Comparison of ENCODE assay signal across 18 cellular contexts in the genomic region with DNA sequence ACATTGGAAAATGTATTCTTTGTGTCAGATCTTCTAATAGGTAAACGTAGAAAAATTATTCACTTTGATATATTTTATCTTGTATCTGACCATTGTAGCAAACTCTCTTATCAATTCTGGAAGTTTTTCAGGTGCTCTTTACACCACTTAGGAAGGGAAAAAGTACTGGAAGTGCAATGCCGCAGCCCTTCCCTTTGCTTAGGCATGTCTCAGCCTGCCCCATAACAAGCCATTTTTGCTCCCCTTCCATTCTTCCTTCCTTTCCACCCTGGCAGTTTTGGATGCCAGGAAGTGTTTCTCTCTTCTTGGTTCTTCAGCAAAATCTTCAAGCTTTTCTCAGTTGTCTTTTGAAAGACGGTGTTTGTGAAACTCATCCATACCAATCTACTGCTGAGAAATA. TPM values are rescaled to one million over a fixed set of nuclear protein-coding genes. Genes with fewer than 3 reads are reported as not detected.
DNase-seq lines count a peak whose midpoint lies in the region; ATAC-seq, FAIRE-seq and TF ChIP-seq lines count a peak whose summit lies in the region.
"Had no signal": no experiment of that assay in that cellular context is flagged by ENCODE, and none has a peak within 500 bp of the region (broad histone marks: within the 10 kb centered on the region; RNA-seq: fewer than 3 reads in every experiment).

No MANE protein-coding gene starts in this region.

- H3K4me1 ChIP-seq in H9 (ENCODE audit: insufficient read depth, low read length): no peaks in the 10 kb centered on the region; the same call in 1 of the 2 replicates
- peaks cover 9% of the 10 kb centered on the region for H3K4me1 ChIP-seq in mammary epithelial cell (ENCODE audit: insufficient read depth, low read length)
- peaks cover 7% of the 10 kb centered on the region for H3K4me1 ChIP-seq in keratinocyte (ENCODE audit: control insufficient read depth, extremely low read depth, insufficient read depth, low read length)
- H3K4me1 ChIP-seq: A549, BE2C had no signal

- no peak for TF ChIP-seq CTCF in H9 (conservative IDR thresholded peaks at IDR 0.05)
- TF ChIP-seq CTCF in mammary epithelial cell (conservative IDR thresholded peaks at IDR 0.05 in 1 of 2, IDR thresholded peaks at IDR 0.05 in 1 of 2; ENCODE audit: extremely low read depth in 1 of 2, insufficient read depth in 1 of 2, low read depth in 1 of 2, low read length in 2 of 2): no peak
- TF ChIP-seq CTCF in keratinocyte (optimal IDR thresholded peaks at IDR 0.05 in 1 of 3, IDR thresholded peaks at IDR 0.05 in 1 of 3, conservative IDR thresholded peaks at IDR 0.05 in 1 of 3; ENCODE audit: extremely low read depth in 1 of 3, insufficient read depth in 2 of 3, low read length in 3 of 3): no peak

- H3K4me1 Mint-ChIP-seq in H9: peaks cover 10 to 14% of the 10 kb centered on the region in 2 experiments
- H3K4me1 Mint-ChIP-seq in stimulated activated naive B cell treated with anti-CD40 and anti-IgM and Interleukin-4, amounts not matched to agents 10 μg/mL and 1 μg/mL and 100 μg/mL, for 72 hours: peaks cover 0 to 5% of the 10 kb centered on the region in 2 donors
- H3K4me1 Mint-ChIP-seq: CD4-positive, alpha-beta memory T cell had no signal

- no peak overlapping the region for H3K56ac ChIP-seq in H9 (ENCODE audit: insufficient read length, low read depth, low read length)

- no peak overlapping the region for H3K4ac ChIP-seq in H9 (ENCODE audit: low read depth, low read length)

- dilution Hi-C loops in mammary epithelial cell (cut with HindIII; ENCODE audit: low sequenced_read_pairs) (no loop called here), keratinocyte (cut with MboI; ENCODE audit: extremely low pct_ligation_motif_present, low sequenced_read_pairs) (no loop called here)

- no peak overlapping the region for H2BK120ac ChIP-seq in H9 (ENCODE audit: low read depth, low read length, poor library complexity, severe bottlenecking)

- no peak overlapping the region for H3K23ac ChIP-seq in H9 (ENCODE audit: insufficient read length, low read depth, low read length)

- H3K79me2 ChIP-seq in H9 (ENCODE audit: insufficient read depth, low read length): no peaks in the 10 kb centered on the region
- H3K79me2 ChIP-seq in mammary epithelial cell (ENCODE audit: insufficient read depth, low read length): no peaks in the 10 kb centered on the region
- no peaks in the 10 kb centered on the region for H3K79me2 ChIP-seq in keratinocyte (ENCODE audit: control insufficient read depth, insufficient read depth, low read length)

- CTCF ChIA-PET in mammary epithelial cell (lab: Charles Lee; ENCODE audit: low non-redundant PET): no interaction called here

- no peaks in the 10 kb centered on the region for H3K36me3 ChIP-seq in mammary epithelial cell (ENCODE audit: insufficient read depth, low read length)
- no peaks in the 10 kb centered on the region for H3K36me3 ChIP-seq in keratinocyte (ENCODE audit: control insufficient read depth in 2 of 2, extremely low read depth in 1 of 2, insufficient read depth in 2 of 2, low read length in 2 of 2)
- H3K36me3 ChIP-seq: BE2C had no signal

- DNase-seq in H9 (no peak), mammary epithelial cell (peak; percentile 3), keratinocyte (ENCODE audit: low read depth, low spot score) (no peak), NCI-H345 treated with DMSO at 0.1 percent for 48 hours (lab: John Stamatoyannopoulos, UW; ENCODE audit: unreplicated experiment) (no peak), RPMI8226 (no peak)
- DNase-seq in stimulated activated naive B cell treated with anti-CD40 and anti-IgM and Interleukin-4, amounts not matched to agents 10 μg/mL and 1 μg/mL and 100 μg/mL, for 72 hours: no peak
- no peak for DNase-seq in stimulated activated CD4-positive, alpha-beta T cell treated with anti-CD3 and anti-CD28 coated beads, Interleukin-4, amount 100 ng/mL, for 4 hours
- DNase-seq: BE2C; CD4-positive, alpha-beta memory T cell; DMS153; DND-41; GDM1 had no signal

- H4K5ac ChIP-seq in H9 (ENCODE audit: insufficient read length, low read depth, low read length): no peak overlapping the region

- H3K4me2 ChIP-seq in H9 (ENCODE audit: insufficient read depth, insufficient read length, low read length) (no peak overlapping the region), mammary epithelial cell (ENCODE audit: insufficient read depth, low read depth, low read length) (peak overlapping the region; percentile 32), keratinocyte (ENCODE audit: control insufficient read depth, extremely low read depth, insufficient read depth, low read depth, low read length) (peak overlapping the region; percentile 49)
- H3K4me2 ChIP-seq: A549 had no signal

- no peak overlapping the region for H4K91ac ChIP-seq in H9 (ENCODE audit: insufficient read length, low read depth, low read length)

- no peak overlapping the region for H3T11ph ChIP-seq in H9 (ENCODE audit: low read length)

- no peak for ATAC-seq in stimulated activated naive B cell treated with anti-CD40 and anti-IgM and Interleukin-4, amounts not matched to agents 10 μg/mL and 1 μg/mL and 100 μg/mL, for 72 hours (replicated peaks)
- ATAC-seq: A549, HCT116, HepG2 had no signal

- no CpG with 5 or more reads among the region's 3 CpGs for WGBS in H9 (ENCODE audit: extremely low coverage, insufficient read length, low lambda C conversion rate)
- WGBS in mammary epithelial cell (ENCODE audit: low coverage, missing lambda C conversion rate): 67% methylated on average over 3 of the region's 3 CpGs

- H4K20me1 ChIP-seq in H9 (ENCODE audit: control insufficient read depth, insufficient read depth, insufficient read length) (no peaks in the 10 kb centered on the region), mammary epithelial cell (ENCODE audit: insufficient read depth, low read length) (no peaks in the 10 kb centered on the region), keratinocyte (ENCODE audit: control insufficient read depth, extremely low read depth, insufficient read depth, low read length) (no peaks in the 10 kb centered on the region)

- H2AFZ ChIP-seq in H9 (ENCODE audit: low read length): peak overlapping the region; percentile 65
- peak overlapping the region; percentile 72 for H2AFZ ChIP-seq in mammary epithelial cell (ENCODE audit: low read depth, low read length)
- peak overlapping the region; percentile 61 for H2AFZ ChIP-seq in keratinocyte (ENCODE audit: control insufficient read depth, low read length)

- H3K9me3 ChIP-seq in H9 (ENCODE audit: control insufficient read depth, low read depth, low read length) (no peaks in the 10 kb centered on the region), mammary epithelial cell (replicated peaks; ENCODE audit: insufficient read depth, low read length) (no peaks in the 10 kb centered on the region), keratinocyte (ENCODE audit: control insufficient read depth, low read depth, low read length) (no peaks in the 10 kb centered on the region)
- H3K9me3 ChIP-seq: A549, BE2C had no signal

- no peaks in the 10 kb centered on the region for H3K27me3 ChIP-seq in H9 (ENCODE audit: insufficient read depth, low read length)
- H3K27me3 ChIP-seq in mammary epithelial cell (ENCODE audit: insufficient read depth, low read length): no peaks in the 10 kb centered on the region
- no peaks in the 10 kb centered on the region for H3K27me3 ChIP-seq in keratinocyte (ENCODE audit: control insufficient read depth, extremely low read depth, insufficient read depth, low read length)
- H3K27me3 ChIP-seq: BE2C had no signal

- H3K27me3 Mint-ChIP-seq in H9 (ENCODE audit: low read depth): no peaks in the 10 kb centered on the region
- H3K27me3 Mint-ChIP-seq in stimulated activated naive B cell treated with anti-CD40 and anti-IgM and Interleukin-4, amounts not matched to agents 10 μg/mL and 1 μg/mL and 100 μg/mL, for 72 hours: no peaks in the 10 kb centered on the region

- no peaks in the 10 kb centered on the region for H3K79me1 ChIP-seq in H9 (ENCODE audit: insufficient read depth, low read depth, low read length, poor library complexity, severe bottlenecking)

- no peak overlapping the region for H2BK15ac ChIP-seq in H9 (ENCODE audit: low read depth, low read length)

- H3K27ac ChIP-seq in H9 (ENCODE audit: insufficient read length, low read depth, low read length) (no peak overlapping the region), mammary epithelial cell (ENCODE audit: insufficient read depth, low read depth, low read length) (no peak overlapping the region), keratinocyte (ENCODE audit: control insufficient read depth, insufficient read depth, low read length) (no peak overlapping the region)
- H3K27ac ChIP-seq: A549, C4-2B had no signal

- no peak overlapping the region for H2BK5ac ChIP-seq in H9 (ENCODE audit: insufficient read length, low read length)

- no peaks in the 10 kb centered on the region for H3K23me2 ChIP-seq in H9 (ENCODE audit: insufficient read length, low read depth, low read length, poor library complexity, severe bottlenecking)

- H3K9ac ChIP-seq in H9 (ENCODE audit: extremely low read depth, insufficient read length, low read length) (no peak overlapping the region), mammary epithelial cell (ENCODE audit: insufficient read depth, low read length) (no peak overlapping the region), keratinocyte (ENCODE audit: control insufficient read depth, extremely low read depth, insufficient read depth, low read length) (no peak overlapping the region)

- FAIRE-seq in keratinocyte (lab: Jason Lieb, UNC): peak; percentile 71
- FAIRE-seq: A549, GM12892, HepG2, HTR-8/SVneo had no signal

- no peak overlapping the region for H3K14ac ChIP-seq in H9 (ENCODE audit: insufficient read depth, low read length)

- H2BK12ac ChIP-seq in H9 (ENCODE audit: insufficient read length, low read depth, low read length): no peak overlapping the region

- H4K8ac ChIP-seq in H9 (replicated peaks; ENCODE audit: insufficient read length, low read depth, low read length): no peak overlapping the region

- no peaks in the 10 kb centered on the region for H3K9me1 ChIP-seq in keratinocyte (ENCODE audit: control insufficient read depth, extremely low read depth, insufficient read depth, low read length)

- no peak overlapping the region for H3K4me3 Mint-ChIP-seq in H9
- H3K4me3 Mint-ChIP-seq in stimulated activated naive B cell treated with anti-CD40 and anti-IgM and Interleukin-4, amounts not matched to agents 10 μg/mL and 1 μg/mL and 100 μg/mL, for 72 hours: no peak overlapping the region
- H3K4me3 Mint-ChIP-seq: CD4-positive, alpha-beta memory T cell had no signal

- H3K27ac Mint-ChIP-seq in H9: no peak overlapping the region
- H3K27ac Mint-ChIP-seq in stimulated activated naive B cell treated with anti-CD40 and anti-IgM and Interleukin-4, amounts not matched to agents 10 μg/mL and 1 μg/mL and 100 μg/mL, for 72 hours: peak overlapping the region; percentile 22
- H3K27ac Mint-ChIP-seq: CD4-positive, alpha-beta memory T cell had no signal

- H2AK5ac ChIP-seq in H9 (ENCODE audit: insufficient read length, low read length): no peak overlapping the region

- intact Hi-C loops in mammary epithelial cell (cut with micrococcal nuclease): no loop called here

- H3K36me3 Mint-ChIP-seq in H9 (ENCODE audit: insufficient read depth in 1 of 3, low read depth in 3 of 3): peaks cover 0 to 2% (median 0%) of the 10 kb centered on the region in 3 experiments; a peak in 1 of 7 replicates
- no peaks in the 10 kb centered on the region for H3K36me3 Mint-ChIP-seq in stimulated activated naive B cell treated with anti-CD40 and anti-IgM and Interleukin-4, amounts not matched to agents 10 μg/mL and 1 μg/mL and 100 μg/mL, for 72 hours
- H3K36me3 Mint-ChIP-seq: CD4-positive, alpha-beta memory T cell had no signal

- no TSS peak for BruUV-seq in mammary epithelial cell (replicated peaks; lab: Mats Ljungman, UMichigan)

- no peak overlapping the region for H3K18ac ChIP-seq in H9 (ENCODE audit: insufficient read length, low read depth, low read length)

- in situ Hi-C loops in mammary epithelial cell (cut with MboI; ENCODE audit: low sequenced_read_pairs in 2 of 2): no loop called here

- H3K9me3 Mint-ChIP-seq in H9: peaks cover 1 to 4% of the 10 kb centered on the region in 2 experiments; a peak in 3 of 5 replicates
- H3K9me3 Mint-ChIP-seq in stimulated activated naive B cell treated with anti-CD40 and anti-IgM and Interleukin-4, amounts not matched to agents 10 μg/mL and 1 μg/mL and 100 μg/mL, for 72 hours: no peaks in the 10 kb centered on the region
- H3K9me3 Mint-ChIP-seq: CD4-positive, alpha-beta memory T cell had no signal

- H3K4me3 ChIP-seq in mammary epithelial cell (replicated peaks in 1 of 3; ENCODE audit: insufficient read depth in 1 of 3, low read depth in 2 of 3, low read length in 3 of 3) (no peak overlapping the region), keratinocyte (ENCODE audit: control insufficient read depth in 2 of 3, extremely low read depth in 1 of 3, insufficient read depth in 2 of 3, low read depth in 1 of 3, low read length in 3 of 3) (no peak overlapping the region)
- H3K4me3 ChIP-seq: A549 had no signal

- no peak overlapping the region for H2BK20ac ChIP-seq in H9 (ENCODE audit: low read depth, low read length, poor library complexity, severe bottlenecking)

RNA-seq across cellular contexts. Expression of gene SLC9A9, which starts 34.9 kb away (rescaled TPM):
- total RNA-seq in H9 (2021) (0.35 and 0.48 TPM in 2 replicates), mammary epithelial cell (1 to 10 TPM; 4.3 to 7.8 TPM)
- polyA plus RNA-seq in mammary epithelial cell (2.8 TPM), keratinocyte (2.9 to 7.0 TPM (median 5.2 TPM) in 3 replicates)
- polyA minus RNA-seq in mammary epithelial cell (36.2 TPM), keratinocyte (5.7 to 14.0 TPM (median 9.7 TPM) in 3 replicates)
- 1.7 TPM for polyA plus RNA-seq in keratinocyte (2011; ENCODE audit: low read depth)
- polyA plus RNA-seq in keratinocyte (2011; cell fraction: cytosol; rRNA removed): 1.5 and 3.5 TPM in 2 replicates
- polyA plus RNA-seq in keratinocyte (2011; cell fraction: nucleus; rRNA removed): 4.6 and 6.8 TPM in 2 replicates
- 2.9 and 4.3 TPM in 2 replicates for polyA plus RNA-seq in keratinocyte (2012; ENCODE audit: low replicate concordance)
- 1.9 TPM for polyA minus RNA-seq in keratinocyte (2011; cell fraction: cytosol; rRNA and poly(A)+ RNA removed)
- 8.1 and 17.8 TPM in 2 replicates for polyA minus RNA-seq in keratinocyte (2011; cell fraction: nucleus; rRNA and poly(A)+ RNA removed)
- total RNA-seq: HepG2 had no signal
- polyA plus RNA-seq: HepG2 had no signal
